In the genomic region with DNA sequence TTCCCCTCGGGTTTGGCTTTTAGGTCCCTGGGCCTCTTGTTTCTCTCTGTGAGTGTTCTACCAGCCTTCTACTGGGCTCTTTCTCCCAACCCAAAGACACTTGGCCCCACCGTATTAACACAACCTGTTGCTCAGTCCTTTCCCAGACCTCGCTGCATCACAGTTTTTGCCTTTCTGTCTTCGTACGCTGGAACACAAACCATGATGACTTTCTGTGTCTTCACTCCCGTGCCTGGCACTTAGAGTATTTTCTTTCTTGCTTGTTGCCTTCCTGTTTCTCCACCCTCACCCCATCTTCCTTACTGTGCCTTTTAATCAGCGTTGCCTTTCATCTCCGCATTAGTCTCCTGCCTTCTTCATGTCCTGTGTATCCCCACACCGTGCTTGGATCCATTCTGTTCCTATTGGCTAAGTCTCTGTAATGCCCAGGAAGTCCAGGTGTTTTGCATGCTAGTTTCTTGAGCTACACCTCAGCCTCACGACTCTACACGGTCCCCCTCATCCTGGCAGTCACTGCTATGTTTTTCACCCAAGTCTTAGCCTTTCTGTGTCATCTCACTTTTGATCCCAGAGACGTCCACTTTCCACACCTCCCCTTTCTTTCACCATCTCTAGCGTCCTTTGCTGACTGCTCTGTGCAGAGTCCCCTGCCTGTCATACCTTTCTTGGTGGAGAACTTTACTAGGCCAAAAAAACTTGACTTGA, we compare ENCODE assay signal across 8 cellular contexts. TPM values are rescaled to one million over a fixed set of nuclear protein-coding genes. Genes with fewer than 3 reads are reported as not detected.
DNase-seq lines count a peak whose midpoint lies in the region; ATAC-seq and TF ChIP-seq lines count a peak whose summit lies in the region.

No MANE protein-coding gene starts in this region.

- peaks cover 74% of the 10 kb centered on the region for H3K4me1 Mint-ChIP-seq in activated naive CD4-positive, alpha-beta T cell treated with anti-CD3 and anti-CD28 coated beads, Interleukin-2, amount 50 U/mL, for 24 hours

- TF ChIP-seq CTCF in astrocyte of the cerebellum (IDR thresholded peaks at IDR 0.05; ENCODE audit: low read depth, low read length, missing control alignments) (no peak), lower lobe of right lung (IDR thresholded peaks at IDR 0.05) (no peak)

- no peaks in the 10 kb centered on the region for H3K27me3 ChIP-seq in lower lobe of right lung (ENCODE audit: low read depth)

- peak overlapping the region; percentile 87 for H3K4me3 Mint-ChIP-seq in activated naive CD4-positive, alpha-beta T cell treated with anti-CD3 and anti-CD28 coated beads, Interleukin-2, amount 50 U/mL, for 24 hours

- H3K4me3 ChIP-seq in astrocyte of the cerebellum (ENCODE audit: low read depth, low read length): peak overlapping the region; percentile 91
- peak overlapping the region; percentile 89 for H3K4me3 ChIP-seq in lower lobe of right lung
- H3K4me3 ChIP-seq in urinary bladder (ENCODE audit: low read depth, low read length): peak overlapping the region; percentile 89

- intact Hi-C loops in lower lobe of right lung (cut with DNase I): no loop called here

- peaks cover 8% of the 10 kb centered on the region for H3K36me3 Mint-ChIP-seq in activated naive CD4-positive, alpha-beta T cell treated with anti-CD3 and anti-CD28 coated beads, Interleukin-2, amount 50 U/mL, for 24 hours

- no peaks in the 10 kb centered on the region for H3K27me3 Mint-ChIP-seq in activated naive CD4-positive, alpha-beta T cell treated with anti-CD3 and anti-CD28 coated beads, Interleukin-2, amount 50 U/mL, for 24 hours

- no peak for DNase-seq in activated naive CD4-positive, alpha-beta T cell treated with Interleukin-2 at 50 U/mL for 16 hours
- DNase-seq in astrocyte of the cerebellum (ENCODE audit: low read depth): no peak
- no peak for DNase-seq in lower lobe of right lung
- DNase-seq in SW480 (ENCODE audit: low spot score): no peak
- no peak for DNase-seq in NCI-H1048 (lab: John Stamatoyannopoulos, UW)

- H3K4me1 ChIP-seq in lower lobe of right lung (peaks cover 71% of the 10 kb centered on the region), urinary bladder (ENCODE audit: insufficient read depth) (peaks cover 2% of the 10 kb centered on the region)

- 6% methylated on average over 13 of the region's 13 CpGs for WGBS in urinary bladder

- no peaks in the 10 kb centered on the region for H3K9me3 Mint-ChIP-seq in activated naive CD4-positive, alpha-beta T cell treated with anti-CD3 and anti-CD28 coated beads, Interleukin-2, amount 50 U/mL, for 24 hours

- H3K36me3 ChIP-seq in lower lobe of right lung (peaks cover 28% of the 10 kb centered on the region), urinary bladder (ENCODE audit: insufficient read depth) (no peaks in the 10 kb centered on the region)

- in situ Hi-C loops in astrocyte of the cerebellum (cut with HindIII; ENCODE audit: low sequenced_read_pairs): no loop called here

- H3K27ac ChIP-seq in lower lobe of right lung (peak overlapping the region; percentile 84), urinary bladder (ENCODE audit: low read depth) (no peak overlapping the region)

- peak overlapping the region; percentile 92 for H3K27ac Mint-ChIP-seq in activated naive CD4-positive, alpha-beta T cell treated with anti-CD3 and anti-CD28 coated beads, Interleukin-2, amount 50 U/mL, for 24 hours

- no peaks in the 10 kb centered on the region for H3K9me3 ChIP-seq in lower lobe of right lung

- no peak for ATAC-seq in lower lobe of right lung
- no peak for ATAC-seq in GM21367 (IDR thresholded peaks at IDR 0.05; ENCODE audit: unreplicated experiment)

RNA-seq across cellular contexts. Expression of a gene that starts 1.6 kb away (rescaled TPM):
- total RNA-seq in lower lobe of right lung: 44.9 TPM
- total RNA-seq in urinary bladder: 13.1 TPM
- polyA plus RNA-seq in urinary bladder: 21.6 TPM

RNA-seq across cellular contexts. Expression of a gene that starts 27.3 kb away (rescaled TPM):
- 21.7 TPM for total RNA-seq in lower lobe of right lung
- total RNA-seq in urinary bladder: 8.2 TPM
- polyA plus RNA-seq in urinary bladder: 19.0 TPM
